In the genomic region with DNA sequence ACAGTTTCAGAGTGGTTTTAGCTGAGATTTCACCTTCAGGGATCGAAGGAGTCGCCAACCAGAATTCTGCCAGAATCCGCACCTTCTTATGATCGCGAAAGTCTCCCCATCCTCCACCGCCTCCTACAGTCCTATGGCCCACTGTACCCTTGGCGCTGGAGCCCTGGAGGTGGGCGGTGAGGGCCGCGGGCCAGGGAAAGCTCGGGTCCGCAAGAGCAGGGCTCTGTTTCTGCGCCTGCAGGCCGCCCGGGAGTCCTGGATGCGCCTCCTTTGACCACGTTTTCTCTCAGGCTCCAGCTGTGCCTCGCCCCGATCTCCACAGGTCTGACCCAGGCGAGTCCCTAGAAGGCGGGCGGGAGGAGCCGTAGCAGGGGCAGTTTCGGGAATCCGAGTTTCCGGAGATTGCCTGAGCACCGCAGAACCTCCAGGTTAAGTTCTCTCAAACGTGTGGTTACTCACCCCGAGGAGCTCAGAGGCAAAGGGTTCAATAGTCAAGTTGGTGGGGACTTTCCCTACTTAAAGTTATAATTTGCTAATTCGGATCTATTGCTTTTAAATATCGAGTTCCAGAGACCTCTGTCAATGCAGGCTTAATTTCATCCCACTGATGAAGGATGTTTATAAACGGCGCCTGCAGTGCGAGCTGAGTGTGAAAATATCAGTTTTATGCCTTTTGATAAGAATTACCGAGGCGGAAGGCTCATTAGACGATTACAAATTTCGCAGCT, we compare ENCODE assay signal across 27 cellular contexts. TPM values are rescaled to one million over a fixed set of nuclear protein-coding genes. Genes with fewer than 3 reads are reported as not detected.
A peak's percentile ranks its signal among the peaks of the same experiment; 100 is the strongest.
DNase-seq lines count a peak whose midpoint lies in the region; ATAC-seq and TF ChIP-seq lines count a peak whose summit lies in the region.
"Had no signal": no experiment of that assay in that cellular context is flagged by ENCODE, and none has a peak within 500 bp of the region (broad histone marks: within the 10 kb centered on the region; RNA-seq: fewer than 3 reads in every experiment).

No MANE protein-coding gene starts in this region.

- POLR2A ChIA-PET in WTC11 (lab: Charles Lee), result no interaction called here

- H3K27me3 Mint-ChIP-seq in WTC11 (ENCODE audit: low read depth) (peaks cover 98% of the 10 kb centered on the region), progenitor cell of endocrine pancreas (peaks cover 97% of the 10 kb centered on the region)

- H3K27me3 ChIP-seq in iPS-20b (ENCODE audit: insufficient read depth, low read length), result peaks cover 99% of the 10 kb centered on the region
- H3K27me3 ChIP-seq: BLaER1 had no signal

- peak overlapping the region; percentile 63 for H3K4me3 ChIP-seq in iPS-20b (ENCODE audit: low read length)
- H3K4me3 ChIP-seq: adrenal gland, BLaER1, dorsolateral prefrontal cortex had no signal

- H3K9me3 Mint-ChIP-seq in WTC11 (no peaks in the 10 kb centered on the region), progenitor cell of endocrine pancreas (ENCODE audit: low read depth) (no peaks in the 10 kb centered on the region)
- H3K9me3 Mint-ChIP-seq: T-helper 2 cell treated with Interferon-gamma antibody and Interleukin-4, amounts not matched to agents 5 μg/mL and 100 μg/mL, for 36 hours had no signal

- no peak for TF ChIP-seq CTCF in WTC11 (IDR thresholded peaks at IDR 0.05)
- TF ChIP-seq CTCF in progenitor cell of endocrine pancreas (IDR thresholded peaks at IDR 0.05; ENCODE audit: unreplicated experiment), result no peak

- H3K27ac Mint-ChIP-seq in WTC11, result no peak overlapping the region
- H3K27ac Mint-ChIP-seq in progenitor cell of endocrine pancreas, result peak overlapping the region; percentile 69
- H3K27ac Mint-ChIP-seq: activated T-helper 2 cell treated with anti-CD3 and anti-CD28 coated beads, Interferon-gamma antibody, Interleukin-2, Interleukin-4, amounts not matched to agents 10 μg/mL and 5 μg/mL and 100 μg/mL, durations not matched to agents 14 hours and 24 hours and 36 hours; naive thymus-derived CD8-positive, alpha-beta T cell; stimulated activated effector memory CD8-positive, alpha-beta T cell treated with anti-CD3 and anti-CD28 coated beads, Interleukin-12 subunit alpha, Interleukin-12 subunit beta, amount 100 ng/mL, for 72 hours had no signal

- H3K9me3 ChIP-seq in iPS-20b (ENCODE audit: insufficient read depth, low read depth, low read length), result no peaks in the 10 kb centered on the region
- H3K9me3 ChIP-seq: adrenal gland had no signal

- CTCF ChIA-PET in WTC11 (lab: Charles Lee), result interaction anchor here (0.7 to 2.6 kb wide), 9 partner anchors 26 to 359 kb away, joined by 3 to 10 read pairs (median 6); no protein-coding TSS in a partner anchor

- H3K4me1 ChIP-seq in iPS-20b (ENCODE audit: insufficient read depth, low read length), result peaks cover 38% of the 10 kb centered on the region
- H3K4me1 ChIP-seq: BLaER1 had no signal

- H3K4me1 Mint-ChIP-seq in WTC11, result peaks cover 78% of the 10 kb centered on the region
- peaks cover 18% of the 10 kb centered on the region for H3K4me1 Mint-ChIP-seq in progenitor cell of endocrine pancreas (ENCODE audit: low read depth)
- H3K4me1 Mint-ChIP-seq: stimulated activated effector memory CD8-positive, alpha-beta T cell treated with anti-CD3 and anti-CD28 coated beads, Interleukin-12 subunit alpha, Interleukin-12 subunit beta, amount 100 ng/mL, for 72 hours had no signal

- H3K9ac ChIP-seq in iPS-20b (ENCODE audit: low read depth, low read length), result no peak overlapping the region
- H3K9ac ChIP-seq: BLaER1 had no signal

- H3K36me3 ChIP-seq in iPS-20b (ENCODE audit: insufficient read depth, low read depth, low read length), result no peaks in the 10 kb centered on the region
- H3K36me3 ChIP-seq: adrenal gland, BLaER1 had no signal

- ATAC-seq in WTC11, result peak; percentile 43
- ATAC-seq in GM19324 (IDR thresholded peaks at IDR 0.05; ENCODE audit: low FRiP score, unreplicated experiment), result no peak
- no peak for ATAC-seq in GM21737 (IDR thresholded peaks at IDR 0.05; ENCODE audit: unreplicated experiment)
- ATAC-seq in HG02759 (IDR thresholded peaks at IDR 0.05; ENCODE audit: unreplicated experiment), result no peak
- ATAC-seq: naive thymus-derived CD8-positive, alpha-beta T cell; PC-3; stimulated activated effector memory CD8-positive, alpha-beta T cell treated with anti-CD3 and anti-CD28 coated beads, Interleukin-12 subunit alpha, Interleukin-12 subunit beta, amount 100 ng/mL, for 72 hours had no signal

- H3K36me3 Mint-ChIP-seq in WTC11 (no peaks in the 10 kb centered on the region), progenitor cell of endocrine pancreas (ENCODE audit: insufficient read depth) (peaks cover 1% of the 10 kb centered on the region)
- H3K36me3 Mint-ChIP-seq: stimulated activated effector memory CD8-positive, alpha-beta T cell treated with anti-CD3 and anti-CD28 coated beads, Interleukin-12 subunit alpha, Interleukin-12 subunit beta, amount 100 ng/mL, for 72 hours had no signal

- H3K4me3 Mint-ChIP-seq in WTC11 (peak overlapping the region; percentile 95), progenitor cell of endocrine pancreas (ENCODE audit: low read depth) (no peak overlapping the region)
- H3K4me3 Mint-ChIP-seq: stimulated activated effector memory CD8-positive, alpha-beta T cell treated with anti-CD3 and anti-CD28 coated beads, Interleukin-12 subunit alpha, Interleukin-12 subunit beta, amount 100 ng/mL, for 72 hours; T-helper 2 cell treated with Interferon-gamma antibody and Interleukin-4, amounts not matched to agents 5 μg/mL and 100 μg/mL, for 36 hours had no signal

- H3K27ac ChIP-seq in iPS-20b (ENCODE audit: low read length), result no peak overlapping the region
- H3K27ac ChIP-seq: 22Rv1, adrenal gland, BLaER1, dorsolateral prefrontal cortex had no signal

- peak; percentile 42 for DNase-seq in DMS53 (lab: John Stamatoyannopoulos, UW)
- no peak for DNase-seq in DMS53 treated with DMSO at 0.1 percent for 48 hours (lab: John Stamatoyannopoulos, UW; ENCODE audit: unreplicated experiment)
- peak; percentile 59 for DNase-seq in WTC11 (ENCODE audit: low spot score)
- DNase-seq in progenitor cell of endocrine pancreas (ENCODE audit: low spot score, unreplicated experiment), result no peak
- DNase-seq: activated CD4-positive, CD25-positive, alpha-beta regulatory T cell; adrenal gland; caudate nucleus; dorsolateral prefrontal cortex; GOT3; KBM-7; mammary epithelial cell; MV-4-11; naive thymus-derived CD8-positive, alpha-beta T cell; NCI-H2081; NCI-H526 treated with DMSO at 0.1 percent for 48 hours; PC-3; SIG-M5 had no signal

TF ChIP-seq in WTC11, 78 proteins besides CTCF, POLR2A, EP300 and RAD21 (continues in another document):
- TF ChIP-seq, protein P1, sequence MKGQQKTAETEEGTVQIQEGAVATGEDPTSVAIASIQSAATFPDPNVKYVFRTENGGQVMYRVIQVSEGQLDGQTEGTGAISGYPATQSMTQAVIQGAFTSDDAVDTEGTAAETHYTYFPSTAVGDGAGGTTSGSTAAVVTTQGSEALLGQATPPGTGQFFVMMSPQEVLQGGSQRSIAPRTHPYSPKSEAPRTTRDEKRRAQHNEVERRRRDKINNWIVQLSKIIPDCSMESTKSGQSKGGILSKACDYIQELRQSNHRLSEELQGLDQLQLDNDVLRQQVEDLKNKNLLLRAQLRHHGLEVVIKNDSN (CRISPR knock-in tag; IDR thresholded peaks at IDR 0.05), result no peak
- 0 out of 2 replicates have a peak, but pooled peaks have one; percentile 24 for TF ChIP-seq SP1 (CRISPR knock-in tag; conservative IDR thresholded peaks at IDR 0.05)
- TF ChIP-seq, protein P2, sequence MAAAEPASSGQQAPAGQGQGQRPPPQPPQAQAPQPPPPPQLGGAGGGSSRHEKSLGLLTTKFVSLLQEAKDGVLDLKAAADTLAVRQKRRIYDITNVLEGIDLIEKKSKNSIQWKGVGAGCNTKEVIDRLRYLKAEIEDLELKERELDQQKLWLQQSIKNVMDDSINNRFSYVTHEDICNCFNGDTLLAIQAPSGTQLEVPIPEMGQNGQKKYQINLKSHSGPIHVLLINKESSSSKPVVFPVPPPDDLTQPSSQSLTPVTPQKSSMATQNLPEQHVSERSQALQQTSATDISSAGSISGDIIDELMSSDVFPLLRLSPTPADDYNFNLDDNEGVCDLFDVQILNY (CRISPR knock-in tag; IDR thresholded peaks at IDR 0.05), result no peak; the same call in 1 of the 2 replicates
- no peak for TF ChIP-seq NR3C1 (CRISPR knock-in tag; conservative IDR thresholded peaks at IDR 0.05; ENCODE audit: low read depth)
- no peak for TF ChIP-seq ZNF263 (CRISPR knock-in tag; IDR thresholded peaks at IDR 0.05; ENCODE audit: low read depth)
- TF ChIP-seq, protein P3, sequence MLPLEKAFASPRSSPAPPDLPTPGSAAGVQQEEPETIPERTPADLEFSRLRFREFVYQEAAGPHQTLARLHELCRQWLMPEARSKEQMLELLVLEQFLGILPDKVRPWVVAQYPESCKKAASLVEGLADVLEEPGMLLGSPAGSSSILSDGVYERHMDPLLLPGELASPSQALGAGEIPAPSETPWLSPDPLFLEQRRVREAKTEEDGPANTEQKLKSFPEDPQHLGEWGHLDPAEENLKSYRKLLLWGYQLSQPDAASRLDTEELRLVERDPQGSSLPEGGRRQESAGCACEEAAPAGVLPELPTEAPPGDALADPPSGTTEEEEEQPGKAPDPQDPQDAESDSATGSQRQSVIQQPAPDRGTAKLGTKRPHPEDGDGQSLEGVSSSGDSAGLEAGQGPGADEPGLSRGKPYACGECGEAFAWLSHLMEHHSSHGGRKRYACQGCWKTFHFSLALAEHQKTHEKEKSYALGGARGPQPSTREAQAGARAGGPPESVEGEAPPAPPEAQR (CRISPR knock-in tag; IDR thresholded peaks at IDR 0.05), result no peak
- TF ChIP-seq HMGA2 (CRISPR knock-in tag; IDR thresholded peaks at IDR 0.05), result no peak
- TF ChIP-seq NFYB (CRISPR knock-in tag; conservative IDR thresholded peaks at IDR 0.05; ENCODE audit: low read depth), result no peak

RNA-seq across cellular contexts. Expression of a gene that starts 3.2 kb away (rescaled TPM):
- 0.25 to 0.39 TPM (median 0.37 TPM) in 3 replicates for total RNA-seq in WTC11 (2021)
- 0.22 TPM in 1 of 2 replicates, not detected in the other for total RNA-seq in progenitor cell of endocrine pancreas
- total RNA-seq: activated T-helper 2 cell treated with anti-CD3 and anti-CD28 coated beads, Interferon-gamma antibody, Interleukin-2, Interleukin-4, amounts not matched to agents 10 μg/mL and 5 μg/mL and 100 μg/mL, durations not matched to agents 14 hours and 24 hours and 36 hours; adrenal gland; mammary epithelial cell; naive thymus-derived CD8-positive, alpha-beta T cell; PC-3; pulmonary artery endothelial cell had no signal

Comparison
In these comparisons a context has a peak if more than half of its experiments do, and no peak if none do; other contexts are left out.
1. DNase-seq: peak in DMS53 (single experiment) and WTC11 (single experiment); none in DMS53 treated with DMSO at 0.1 percent for 48 hours (single experiment) and progenitor cell of endocrine pancreas (single experiment).